In genomic region chr6:139446768-139447167, GRCh38 we compare ENCODE assay signal across 25 cellular contexts.
"Had no signal": no experiment of that assay in that cellular context is flagged by ENCODE, and none has a peak within 500 bp of the region (broad histone marks: within the 10 kb centered on the region; RNA-seq: fewer than 3 reads in every experiment).

No MANE protein-coding gene starts in this region.

- H3K27me3 ChIP-seq: ascending aorta, body of pancreas, SJSA1 had no signal

- H3K27ac ChIP-seq: ascending aorta, body of pancreas, SJSA1 had no signal

- ATAC-seq: activated CD4-positive, CD25-positive, alpha-beta regulatory T cell treated with anti-CD3 and anti-CD28 coated beads, Interleukin-2, amount 50 U/mL, for 24 hours; activated CD8-positive, alpha-beta T cell treated with anti-CD3 and anti-CD28 coated beads, Interleukin-2, amount 10 ng/mL, durations not matched to agents 7 days and 5 days; body of pancreas; PC-3; SK-N-SH treated with all-trans-retinoic acid at 6 μM for 48 hours had no signal

- DNase-seq: activated CD4-positive, alpha-beta T cell treated with anti-CD3 and anti-CD28 coated beads for 4 hours; activated CD8-positive, alpha-beta memory T cell treated with anti-CD3 and anti-CD28 coated beads, Interleukin-2, amount 50 U/mL, for 48 hours; activated CD8-positive, alpha-beta T cell treated with anti-CD3 and anti-CD28 coated beads, Interleukin-2, amount 10 ng/mL, durations not matched to agents 7 days and 5 days; activated naive CD4-positive, alpha-beta T cell treated with anti-CD3 and anti-CD28 coated beads, Interleukin-2, amount 50 U/mL, for 16 hours; activated T-cell treated with anti-CD3 and anti-CD28 coated beads, Interleukin-2, amount 50 U/mL, for 1 hour; amniotic stem cell; body of pancreas; central memory CD4-positive, alpha-beta T cell; Kasumi-1; NCI-H1048; NCI-H1417; NCI-H2029; NCI-H2107; NCI-H2171 treated with DMSO at 0.1 percent for 48 hours; NCI-H510A; NCI-H526 treated with DMSO at 0.1 percent for 48 hours; PC-3; SHP77 had no signal

- H3K4me3 Mint-ChIP-seq: activated CD8-positive, alpha-beta T cell treated with anti-CD3 and anti-CD28 coated beads, Interleukin-2, amount 10 ng/mL, durations not matched to agents 7 days and 5 days; T-helper 1 cell treated with Interleukin-12 subunit alpha and Interleukin-12 subunit beta and Interleukin-4 antibody, amounts not matched to agents 30 μg/mL and 1 μg/mL, for 36 hours had no signal

- H3K4me3 ChIP-seq: ascending aorta, body of pancreas, SJSA1 had no signal

- FAIRE-seq: bronchial epithelial cell, RCC 7860 had no signal

- H3K9me3 Mint-ChIP-seq: T-helper 1 cell treated with Interleukin-12 subunit alpha and Interleukin-12 subunit beta and Interleukin-4 antibody, amounts not matched to agents 30 μg/mL and 1 μg/mL, for 36 hours had no signal

- H3K27ac Mint-ChIP-seq: activated CD8-positive, alpha-beta T cell treated with anti-CD3 and anti-CD28 coated beads, Interleukin-2, amount 10 ng/mL, durations not matched to agents 7 days and 5 days; T-helper 1 cell treated with Interleukin-12 subunit alpha and Interleukin-12 subunit beta and Interleukin-4 antibody, amounts not matched to agents 30 μg/mL and 1 μg/mL, for 36 hours had no signal

- H3K36me3 ChIP-seq: ascending aorta, SJSA1 had no signal

- H3K9me3 ChIP-seq: ascending aorta, body of pancreas, SJSA1 had no signal

- H3K4me1 ChIP-seq: ascending aorta, body of pancreas had no signal
